8 cellular contexts compared by ENCODE assay signal in the genomic region with DNA sequence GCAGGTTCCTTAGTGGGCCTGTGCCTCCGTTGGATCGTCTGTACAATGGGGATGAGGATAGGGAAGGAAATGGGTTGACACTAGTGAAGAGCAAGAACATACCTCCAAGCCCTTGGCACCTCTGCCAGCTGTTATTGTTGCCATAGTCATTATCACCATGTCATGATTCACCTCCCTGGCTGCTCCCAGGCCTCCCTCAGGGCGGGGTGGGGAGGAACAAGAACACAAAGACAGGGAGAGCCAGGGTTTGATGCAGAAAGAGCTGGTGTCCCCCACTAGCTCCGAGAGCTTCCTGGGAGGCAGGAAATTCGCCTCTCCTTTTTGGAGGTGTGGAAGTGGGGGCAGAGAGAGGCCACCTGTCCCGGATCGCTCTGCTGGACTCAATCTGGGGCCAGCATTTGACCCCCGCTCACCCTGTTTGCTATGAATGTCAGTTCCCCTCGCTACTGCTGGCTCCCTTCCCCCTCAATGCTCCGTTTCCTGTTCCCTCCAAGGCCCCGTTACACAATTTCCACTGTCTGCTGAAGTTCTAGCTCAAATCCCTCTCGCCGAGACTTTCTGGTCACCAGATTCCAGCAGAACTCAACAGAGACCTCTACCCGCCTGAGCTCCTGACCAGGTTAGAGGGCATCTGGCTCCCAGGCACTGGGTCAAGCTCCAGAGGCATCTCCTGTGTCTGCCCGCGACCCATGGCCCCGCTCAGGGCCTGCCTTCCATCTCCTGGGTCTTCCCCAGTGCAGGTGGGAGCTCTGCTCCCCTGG.
A peak's percentile ranks its signal among the peaks of the same experiment; 100 is the strongest.
DNase-seq lines count a peak whose midpoint lies in the region; ATAC-seq lines count a peak whose summit lies in the region.

No MANE protein-coding gene starts in this region.

- in situ Hi-C loops in KBM-7 (cut with MboI; ENCODE audit: low pct_unique_long_range_greater_than_20kb, low sequenced_read_pairs) = no loop called here

- peak overlapping the region; percentile 70 for H3K4me3 Mint-ChIP-seq in activated naive CD8-positive, alpha-beta T cell
- peak overlapping the region; percentile 71 for H3K4me3 Mint-ChIP-seq in stimulated activated naive CD8-positive, alpha-beta T cell treated with anti-CD3 and anti-CD28 coated beads, Interleukin-15, Interleukin-2, amounts not matched to agents 100 ng/mL and 50 ng/mL, for 24 hours

- H3K27ac Mint-ChIP-seq in activated naive CD8-positive, alpha-beta T cell = peak overlapping the region; percentile 76
- peak overlapping the region; percentile 83 for H3K27ac Mint-ChIP-seq in stimulated activated naive CD8-positive, alpha-beta T cell treated with anti-CD3 and anti-CD28 coated beads, Interleukin-15, Interleukin-2, amounts not matched to agents 100 ng/mL and 50 ng/mL, for 24 hours

- no peak for ATAC-seq in GM21619 (IDR thresholded peaks at IDR 0.05; ENCODE audit: unreplicated experiment)

- peak; percentile 88 for DNase-seq in KBM-7
- peak; percentile 73 for DNase-seq in iris pigment epithelial cell (ENCODE audit: low read depth)
- no peak for DNase-seq in NCI-H2171 treated with DMSO at 0.1 percent for 48 hours (lab: John Stamatoyannopoulos, UW)
- no peak for DNase-seq in activated CD4-positive, alpha-beta T cell treated with anti-CD3 and anti-CD28 coated beads, Interleukin-2, amount 50 U/mL, for 4 hours
- no peak for DNase-seq in ecto neural progenitor cell (ENCODE audit: low spot score)

- H3K9me3 Mint-ChIP-seq in activated naive CD8-positive, alpha-beta T cell (ENCODE audit: low read depth) = no peaks in the 10 kb centered on the region
- H3K9me3 Mint-ChIP-seq in stimulated activated naive CD8-positive, alpha-beta T cell treated with anti-CD3 and anti-CD28 coated beads, Interleukin-15, Interleukin-2, amounts not matched to agents 100 ng/mL and 50 ng/mL, for 24 hours = no peaks in the 10 kb centered on the region

- peaks cover 11% of the 10 kb centered on the region for H3K4me1 Mint-ChIP-seq in activated naive CD8-positive, alpha-beta T cell (ENCODE audit: low read depth)
- H3K4me1 Mint-ChIP-seq in stimulated activated naive CD8-positive, alpha-beta T cell treated with anti-CD3 and anti-CD28 coated beads, Interleukin-15, Interleukin-2, amounts not matched to agents 100 ng/mL and 50 ng/mL, for 24 hours (ENCODE audit: low read depth) = peaks cover 20% of the 10 kb centered on the region

- no peaks in the 10 kb centered on the region for H3K36me3 Mint-ChIP-seq in activated naive CD8-positive, alpha-beta T cell
- H3K36me3 Mint-ChIP-seq in stimulated activated naive CD8-positive, alpha-beta T cell treated with anti-CD3 and anti-CD28 coated beads, Interleukin-15, Interleukin-2, amounts not matched to agents 100 ng/mL and 50 ng/mL, for 24 hours (ENCODE audit: low read depth) = no peaks in the 10 kb centered on the region

- H3K27me3 Mint-ChIP-seq in activated naive CD8-positive, alpha-beta T cell = no peaks in the 10 kb centered on the region
- no peaks in the 10 kb centered on the region for H3K27me3 Mint-ChIP-seq in stimulated activated naive CD8-positive, alpha-beta T cell treated with anti-CD3 and anti-CD28 coated beads, Interleukin-15, Interleukin-2, amounts not matched to agents 100 ng/mL and 50 ng/mL, for 24 hours

Comparison
In these comparisons a context has a peak if more than half of its experiments do, and no peak if none do; other contexts are left out.
1. DNase-seq: peak in KBM-7 (single experiment) and iris pigment epithelial cell (single experiment); none in NCI-H2171 treated with DMSO at 0.1 percent for 48 hours (single experiment), activated CD4-positive, alpha-beta T cell treated with anti-CD3 and anti-CD28 coated beads, Interleukin-2, amount 50 U/mL, for 4 hours (0 of 2) and ecto neural progenitor cell (single experiment).